1 cellular context compared by ENCODE assay signal in genomic region chr15:96330450-96331140, GRCh38.
TF ChIP-seq lines count a peak whose summit lies in the region.

Gene NR2F2 (plus strand): TSS chr15:96330700. CDS start chr15:96332106, 1,406 bp downstream.

TF ChIP-seq in K562, 482 proteins besides CTCF, POLR2A, EP300 and RAD21 (continued from another document and continues in another):
- TF ChIP-seq THRB (CRISPR knock-in tag; conservative IDR thresholded peaks at IDR 0.05) (peak; percentile 83), ZNF253 (CRISPR knock-in tag; conservative IDR thresholded peaks at IDR 0.05) (no peak), MXI1 (IDR thresholded peaks at IDR 0.05; ENCODE audit: low read depth, low read length) (peak; percentile 87), LARP7 (IDR thresholded peaks at IDR 0.05) (peak; percentile 98; the same call in 1 of the 2 replicates), POLR2G (IDR thresholded peaks at IDR 0.05; ENCODE audit: low read depth, low read length) (peak; percentile 85), MITF (IDR thresholded peaks at IDR 0.05) (no peak), HDAC1 (IDR thresholded peaks at IDR 0.05) (peak in 1 of 2 experiments; percentile 89; a peak in 2 of 4 replicates), ZC3H8 (IDR thresholded peaks at IDR 0.05) (0 out of 2 replicates have a peak, but pooled peaks have one; percentile 68), GABPB1 (CRISPR knock-in tag; IDR thresholded peaks at IDR 0.05) (no peak), ARHGAP35 (IDR thresholded peaks at IDR 0.05; ENCODE audit: partially characterized antibody) (peak; percentile 72), ZBTB8A (IDR thresholded peaks at IDR 0.05; ENCODE audit: partially characterized antibody) (no peak), FOXK2 (conservative IDR thresholded peaks at IDR 0.05 in 1 of 2, IDR thresholded peaks at IDR 0.05 in 1 of 2; ENCODE audit: low read depth in 2 of 2) (peak; percentile 29; a peak in 1 of 4 replicates), LEF1 (IDR thresholded peaks at IDR 0.05) (0 out of 2 replicates have a peak, but pooled peaks have one; percentile 39), NBN (IDR thresholded peaks at IDR 0.05; ENCODE audit: low read depth) (peak; percentile 78), PHB2 (IDR thresholded peaks at IDR 0.05; ENCODE audit: low read depth) (peak; percentile 51; the same call in 1 of the 2 replicates), TRIM28 (IDR thresholded peaks at IDR 0.05) (0 out of 2 replicates have a peak, but pooled peaks have one; percentile 55), PCBP1 (IDR thresholded peaks at IDR 0.05; ENCODE audit: low read depth, low read length, poor library complexity, severe bottlenecking) (peak; percentile 36), HCFC1 (IDR thresholded peaks at IDR 0.05; ENCODE audit: low read depth, low read length) (peak; percentile 19; the same call in 1 of the 2 replicates), NCOA4 (IDR thresholded peaks at IDR 0.05; ENCODE audit: partially characterized antibody) (peak; percentile 44), GABPA (tag; conservative IDR thresholded peaks at IDR 0.05; ENCODE audit: low read depth) (0 out of 2 replicates have a peak, but pooled peaks have one; percentile 24), MTA1 (IDR thresholded peaks at IDR 0.05; ENCODE audit: borderline replicate concordance) (peak; percentile 48; the same call in 1 of the 2 replicates), ZNF586 (CRISPR knock-in tag; conservative IDR thresholded peaks at IDR 0.05) (no peak), ZNF707 (CRISPR knock-in tag; conservative IDR thresholded peaks at IDR 0.05) (no peak), RBM34 (IDR thresholded peaks at IDR 0.05; ENCODE audit: borderline replicate concordance, insufficient read depth, low read length) (no peak), PKNOX1 (IDR thresholded peaks at IDR 0.05) (peak; percentile 39; the same call in 1 of the 2 replicates), PHF8 (IDR thresholded peaks at IDR 0.05; ENCODE audit: borderline replicate concordance, low read length) (peak; percentile 31; the same call in 1 of the 2 replicates), RBBP5 (IDR thresholded peaks at IDR 0.05; ENCODE audit: borderline replicate concordance, insufficient read depth, low read length, poor library complexity, severe bottlenecking) (peak; percentile 50), ILK (tag; IDR thresholded peaks at IDR 0.05; ENCODE audit: borderline replicate concordance, low read depth) (no peak), MIER1 (IDR thresholded peaks at IDR 0.05; ENCODE audit: low read depth) (0 out of 2 replicates have a peak, but pooled peaks have one; percentile 44), KDM1A (IDR thresholded peaks at IDR 0.05) (peak in 1 of 2 experiments; percentile 39; a peak in 2 of 4 replicates), NR2C1 (IDR thresholded peaks at IDR 0.05) (peak; percentile 94), NR2C1 (tag; IDR thresholded peaks at IDR 0.05) (peak; percentile 94), HDGF (IDR thresholded peaks at IDR 0.05) (peak; percentile 77; the same call in 1 of the 2 replicates), ZFX (CRISPR knock-in tag; IDR thresholded peaks at IDR 0.05) (peak; percentile 13; the same call in 1 of the 2 replicates), ZNF75A (CRISPR knock-in tag; IDR thresholded peaks at IDR 0.05) (no peak), POLR2B (IDR thresholded peaks at IDR 0.05; ENCODE audit: low read depth, partially characterized antibody) (peak; percentile 78)
- TF ChIP-seq, protein P1, sequence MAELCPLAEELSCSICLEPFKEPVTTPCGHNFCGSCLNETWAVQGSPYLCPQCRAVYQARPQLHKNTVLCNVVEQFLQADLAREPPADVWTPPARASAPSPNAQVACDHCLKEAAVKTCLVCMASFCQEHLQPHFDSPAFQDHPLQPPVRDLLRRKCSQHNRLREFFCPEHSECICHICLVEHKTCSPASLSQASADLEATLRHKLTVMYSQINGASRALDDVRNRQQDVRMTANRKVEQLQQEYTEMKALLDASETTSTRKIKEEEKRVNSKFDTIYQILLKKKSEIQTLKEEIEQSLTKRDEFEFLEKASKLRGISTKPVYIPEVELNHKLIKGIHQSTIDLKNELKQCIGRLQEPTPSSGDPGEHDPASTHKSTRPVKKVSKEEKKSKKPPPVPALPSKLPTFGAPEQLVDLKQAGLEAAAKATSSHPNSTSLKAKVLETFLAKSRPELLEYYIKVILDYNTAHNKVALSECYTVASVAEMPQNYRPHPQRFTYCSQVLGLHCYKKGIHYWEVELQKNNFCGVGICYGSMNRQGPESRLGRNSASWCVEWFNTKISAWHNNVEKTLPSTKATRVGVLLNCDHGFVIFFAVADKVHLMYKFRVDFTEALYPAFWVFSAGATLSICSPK (IDR thresholded peaks at IDR 0.05; ENCODE audit: borderline replicate concordance), result peak; percentile 76; the same call in 1 of the 2 replicates
- TF ChIP-seq, protein P2, sequence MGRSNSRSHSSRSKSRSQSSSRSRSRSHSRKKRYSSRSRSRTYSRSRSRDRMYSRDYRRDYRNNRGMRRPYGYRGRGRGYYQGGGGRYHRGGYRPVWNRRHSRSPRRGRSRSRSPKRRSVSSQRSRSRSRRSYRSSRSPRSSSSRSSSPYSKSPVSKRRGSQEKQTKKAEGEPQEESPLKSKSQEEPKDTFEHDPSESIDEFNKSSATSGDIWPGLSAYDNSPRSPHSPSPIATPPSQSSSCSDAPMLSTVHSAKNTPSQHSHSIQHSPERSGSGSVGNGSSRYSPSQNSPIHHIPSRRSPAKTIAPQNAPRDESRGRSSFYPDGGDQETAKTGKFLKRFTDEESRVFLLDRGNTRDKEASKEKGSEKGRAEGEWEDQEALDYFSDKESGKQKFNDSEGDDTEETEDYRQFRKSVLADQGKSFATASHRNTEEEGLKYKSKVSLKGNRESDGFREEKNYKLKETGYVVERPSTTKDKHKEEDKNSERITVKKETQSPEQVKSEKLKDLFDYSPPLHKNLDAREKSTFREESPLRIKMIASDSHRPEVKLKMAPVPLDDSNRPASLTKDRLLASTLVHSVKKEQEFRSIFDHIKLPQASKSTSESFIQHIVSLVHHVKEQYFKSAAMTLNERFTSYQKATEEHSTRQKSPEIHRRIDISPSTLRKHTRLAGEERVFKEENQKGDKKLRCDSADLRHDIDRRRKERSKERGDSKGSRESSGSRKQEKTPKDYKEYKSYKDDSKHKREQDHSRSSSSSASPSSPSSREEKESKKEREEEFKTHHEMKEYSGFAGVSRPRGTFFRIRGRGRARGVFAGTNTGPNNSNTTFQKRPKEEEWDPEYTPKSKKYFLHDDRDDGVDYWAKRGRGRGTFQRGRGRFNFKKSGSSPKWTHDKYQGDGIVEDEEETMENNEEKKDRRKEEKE (IDR thresholded peaks at IDR 0.05; ENCODE audit: borderline replicate concordance in 1 of 2, control insufficient read depth in 1 of 2, low read depth in 2 of 2, low read length in 1 of 2), result 0 out of 4 replicates have a peak, but pooled peaks of 1 of the 2 experiments have one; percentile 61
- TF ChIP-seq, protein P3, sequence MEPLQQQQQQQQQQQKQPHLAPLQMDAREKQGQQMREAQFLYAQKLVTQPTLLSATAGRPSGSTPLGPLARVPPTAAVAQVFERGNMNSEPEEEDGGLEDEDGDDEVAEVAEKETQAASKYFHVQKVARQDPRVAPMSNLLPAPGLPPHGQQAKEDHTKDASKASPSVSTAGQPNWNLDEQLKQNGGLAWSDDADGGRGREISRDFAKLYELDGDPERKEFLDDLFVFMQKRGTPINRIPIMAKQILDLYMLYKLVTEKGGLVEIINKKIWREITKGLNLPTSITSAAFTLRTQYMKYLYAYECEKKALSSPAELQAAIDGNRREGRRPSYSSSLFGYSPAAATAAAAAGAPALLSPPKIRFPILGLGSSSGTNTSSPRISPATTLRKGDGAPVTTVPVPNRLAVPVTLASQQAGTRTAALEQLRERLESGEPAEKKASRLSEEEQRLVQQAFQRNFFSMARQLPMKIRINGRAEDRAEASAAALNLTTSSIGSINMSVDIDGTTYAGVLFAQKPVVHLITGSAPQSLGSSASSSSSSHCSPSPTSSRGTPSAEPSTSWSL (CRISPR knock-in tag; IDR thresholded peaks at IDR 0.05; ENCODE audit: borderline replicate concordance), result no peak
- TF ChIP-seq, protein P4, sequence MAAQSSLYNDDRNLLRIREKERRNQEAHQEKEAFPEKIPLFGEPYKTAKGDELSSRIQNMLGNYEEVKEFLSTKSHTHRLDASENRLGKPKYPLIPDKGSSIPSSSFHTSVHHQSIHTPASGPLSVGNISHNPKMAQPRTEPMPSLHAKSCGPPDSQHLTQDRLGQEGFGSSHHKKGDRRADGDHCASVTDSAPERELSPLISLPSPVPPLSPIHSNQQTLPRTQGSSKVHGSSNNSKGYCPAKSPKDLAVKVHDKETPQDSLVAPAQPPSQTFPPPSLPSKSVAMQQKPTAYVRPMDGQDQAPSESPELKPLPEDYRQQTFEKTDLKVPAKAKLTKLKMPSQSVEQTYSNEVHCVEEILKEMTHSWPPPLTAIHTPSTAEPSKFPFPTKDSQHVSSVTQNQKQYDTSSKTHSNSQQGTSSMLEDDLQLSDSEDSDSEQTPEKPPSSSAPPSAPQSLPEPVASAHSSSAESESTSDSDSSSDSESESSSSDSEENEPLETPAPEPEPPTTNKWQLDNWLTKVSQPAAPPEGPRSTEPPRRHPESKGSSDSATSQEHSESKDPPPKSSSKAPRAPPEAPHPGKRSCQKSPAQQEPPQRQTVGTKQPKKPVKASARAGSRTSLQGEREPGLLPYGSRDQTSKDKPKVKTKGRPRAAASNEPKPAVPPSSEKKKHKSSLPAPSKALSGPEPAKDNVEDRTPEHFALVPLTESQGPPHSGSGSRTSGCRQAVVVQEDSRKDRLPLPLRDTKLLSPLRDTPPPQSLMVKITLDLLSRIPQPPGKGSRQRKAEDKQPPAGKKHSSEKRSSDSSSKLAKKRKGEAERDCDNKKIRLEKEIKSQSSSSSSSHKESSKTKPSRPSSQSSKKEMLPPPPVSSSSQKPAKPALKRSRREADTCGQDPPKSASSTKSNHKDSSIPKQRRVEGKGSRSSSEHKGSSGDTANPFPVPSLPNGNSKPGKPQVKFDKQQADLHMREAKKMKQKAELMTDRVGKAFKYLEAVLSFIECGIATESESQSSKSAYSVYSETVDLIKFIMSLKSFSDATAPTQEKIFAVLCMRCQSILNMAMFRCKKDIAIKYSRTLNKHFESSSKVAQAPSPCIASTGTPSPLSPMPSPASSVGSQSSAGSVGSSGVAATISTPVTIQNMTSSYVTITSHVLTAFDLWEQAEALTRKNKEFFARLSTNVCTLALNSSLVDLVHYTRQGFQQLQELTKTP (IDR thresholded peaks at IDR 0.05; ENCODE audit: low read depth in 1 of 2, partially characterized antibody in 2 of 2), result peak; percentile 63 to 75
